ENCODE assay signal across 23 cellular contexts in genomic region chr2:159786938-159787337, GRCh38. TPM values are rescaled to one million over a fixed set of nuclear protein-coding genes. Genes with fewer than 3 reads are reported as not detected.
DNase-seq lines count a peak whose midpoint lies in the region; ATAC-seq and TF ChIP-seq lines count a peak whose summit lies in the region.
"Had no signal": no experiment of that assay in that cellular context is flagged by ENCODE, and none has a peak within 500 bp of the region (broad histone marks: within the 10 kb centered on the region; RNA-seq: fewer than 3 reads in every experiment).

No MANE protein-coding gene starts in this region.

- peak; percentile 73 for DNase-seq in GM23338 (ENCODE audit: low spot score)
- no peak for DNase-seq in WTC11 (ENCODE audit: low spot score)
- no peak for DNase-seq in SHP77 (lab: John Stamatoyannopoulos, UW)
- no peak for DNase-seq in GM13977 (ENCODE audit: low spot score)
- no peak for DNase-seq in NCI-H82 treated with DMSO at 0.1 percent for 48 hours (lab: John Stamatoyannopoulos, UW; ENCODE audit: unreplicated experiment)
- DNase-seq: 8988T; ACHN; AML-193; BE2C; CD4-positive, alpha-beta T cell; CD8-positive, alpha-beta memory T cell; DMS 273 treated with DMSO at 0.1 percent for 48 hours; DMS79; EL; GF-D8; GM23248; H7; HCEC 1CT had no signal

- in situ Hi-C loops in GM13977 (cut with MboI; ENCODE audit: low pct_unique_long_range_greater_than_20kb, low sequenced_read_pairs, unreplicated experiment), result no loop called here

- H3K4me1 ChIP-seq in GM23338 (ENCODE audit: insufficient read depth), result peaks cover 19% of the 10 kb centered on the region
- peaks cover 8% of the 10 kb centered on the region for H3K4me1 ChIP-seq in iPS-18a (ENCODE audit: control insufficient read depth, low read depth, low read length)
- H3K4me1 ChIP-seq: A549, BE2C had no signal

- H3K27me3 Mint-ChIP-seq in GM23338 (ENCODE audit: insufficient read depth, low read depth, poor library complexity) (no peaks in the 10 kb centered on the region), WTC11 (ENCODE audit: low read depth) (no peaks in the 10 kb centered on the region)
- H3K27me3 Mint-ChIP-seq: CD4-positive, alpha-beta T cell had no signal

- no peak overlapping the region for H3K4me3 ChIP-seq in GM23338
- peak overlapping the region; percentile 17 for H3K4me3 ChIP-seq in iPS-18a (ENCODE audit: low read length)
- H3K4me3 ChIP-seq: A549; BLaER1 treated with 17β-estradiol and CSF1 and Interleukin-3, amounts not matched to agents 10 nM and 100 nM; GM23248 had no signal

- CTCF ChIA-PET in WTC11 (lab: Charles Lee), result interaction anchor here (1.5 kb wide), 1 partner anchor 31 kb away, joined by 4 read pairs; no protein-coding TSS in a partner anchor

- no peaks in the 10 kb centered on the region for H4K20me1 ChIP-seq in GM23338 (replicated peaks; ENCODE audit: insufficient read depth)
- H4K20me1 ChIP-seq: BLaER1 treated with 17β-estradiol and CSF1 and Interleukin-3, amounts not matched to agents 10 nM and 100 nM had no signal

- H3K79me2 ChIP-seq in GM23338 (replicated peaks; ENCODE audit: insufficient read depth), result no peaks in the 10 kb centered on the region

- ATAC-seq in GM23338, result peak; percentile 67
- ATAC-seq in WTC11, result peak; percentile 70
- no peak for ATAC-seq in GM21367 (IDR thresholded peaks at IDR 0.05; ENCODE audit: unreplicated experiment)
- ATAC-seq: A549 had no signal

- H3K9me3 Mint-ChIP-seq in GM23338 (no peaks in the 10 kb centered on the region), WTC11 (no peaks in the 10 kb centered on the region)
- H3K9me3 Mint-ChIP-seq: CD14-positive monocyte; CD4-positive, alpha-beta T cell; CD8-positive, alpha-beta memory T cell had no signal

- H3K4me3 Mint-ChIP-seq in GM23338 (no peak overlapping the region), WTC11 (no peak overlapping the region)
- H3K4me3 Mint-ChIP-seq: CD14-positive monocyte; CD4-positive, alpha-beta T cell; CD8-positive, alpha-beta memory T cell had no signal

- H3F3A ChIP-seq in GM23338 (replicated peaks; ENCODE audit: low read depth), result no peaks in the 10 kb centered on the region

- H3K27ac Mint-ChIP-seq in GM23338 (peak overlapping the region; percentile 65; the same call in 1 of the 2 replicates), WTC11 (peak overlapping the region; percentile 71; the same call in 1 of the 2 replicates)
- H3K27ac Mint-ChIP-seq: CD4-positive, alpha-beta T cell; CD8-positive, alpha-beta memory T cell had no signal

- no peak for TF ChIP-seq CTCF in GM23338 (conservative IDR thresholded peaks at IDR 0.05; ENCODE audit: low read depth in 2 of 2)
- no peak for TF ChIP-seq CTCF in WTC11 (IDR thresholded peaks at IDR 0.05)
- TF ChIP-seq CTCF in GM13977 (IDR thresholded peaks at IDR 0.05; ENCODE audit: extremely low read depth, insufficient read depth, missing control alignments), result no peak

- H3K9ac ChIP-seq in iPS-18a (ENCODE audit: low read length), result no peak overlapping the region
- H3K9ac ChIP-seq: BLaER1 treated with 17β-estradiol and CSF1 and Interleukin-3, amounts not matched to agents 10 nM and 100 nM; GM23248 had no signal

- H3K27ac ChIP-seq in GM23338 (ENCODE audit: low read depth) (peak overlapping the region; percentile 34; the same call in 1 of the 2 replicates), iPS-18a (ENCODE audit: low read length) (no peak overlapping the region)
- H3K27ac ChIP-seq: A549; BLaER1 treated with 17β-estradiol and CSF1 and Interleukin-3, amounts not matched to agents 10 nM and 100 nM; GM23248 had no signal

- H2AFZ ChIP-seq in GM23338, result no peak overlapping the region
- H2AFZ ChIP-seq: GM23248 had no signal

- H3K36me3 Mint-ChIP-seq in GM23338 (ENCODE audit: low read depth) (no peaks in the 10 kb centered on the region), WTC11 (no peaks in the 10 kb centered on the region)

- H3K4me2 ChIP-seq in GM23338, result peak overlapping the region; percentile 45
- H3K4me2 ChIP-seq: A549; BLaER1 treated with 17β-estradiol and CSF1 and Interleukin-3, amounts not matched to agents 10 nM and 100 nM had no signal

- no peaks in the 10 kb centered on the region for H3K27me3 ChIP-seq in GM23338 (ENCODE audit: insufficient read depth)
- no peaks in the 10 kb centered on the region for H3K27me3 ChIP-seq in iPS-18a (ENCODE audit: control insufficient read depth, insufficient read depth, low read length)
- H3K27me3 ChIP-seq: BE2C; BLaER1 treated with 17β-estradiol and CSF1 and Interleukin-3, amounts not matched to agents 10 nM and 100 nM had no signal

- H3K4me1 Mint-ChIP-seq in GM23338 (peaks cover 30% of the 10 kb centered on the region), WTC11 (peaks cover 36% of the 10 kb centered on the region)

- no peaks in the 10 kb centered on the region for H3K9me2 ChIP-seq in GM23338 (ENCODE audit: insufficient read depth)

- POLR2A ChIA-PET in WTC11 (lab: Charles Lee), result no interaction called here

- no peaks in the 10 kb centered on the region for H3K9me3 ChIP-seq in iPS-18a (ENCODE audit: control insufficient read depth, low read depth, low read length)
- H3K9me3 ChIP-seq: A549; BE2C; BLaER1 treated with 17β-estradiol and CSF1 and Interleukin-3, amounts not matched to agents 10 nM and 100 nM had no signal

- H3K36me3 ChIP-seq in GM23338 (ENCODE audit: insufficient read depth), result no peaks in the 10 kb centered on the region
- H3K36me3 ChIP-seq in iPS-18a (ENCODE audit: control insufficient read depth, low read depth, low read length), result no peaks in the 10 kb centered on the region
- H3K36me3 ChIP-seq: BE2C; BLaER1 treated with 17β-estradiol and CSF1 and Interleukin-3, amounts not matched to agents 10 nM and 100 nM had no signal

TF ChIP-seq in GM23338, 12 proteins besides CTCF, POLR2A, EP300 and RAD21:
- TF ChIP-seq JUNB (IDR thresholded peaks at IDR 0.05; ENCODE audit: unreplicated experiment) (no peak), NANOG (IDR thresholded peaks at IDR 0.05; ENCODE audit: borderline replicate concordance) (peak; percentile 90)

TF ChIP-seq in WTC11, 78 proteins besides CTCF, POLR2A, EP300 and RAD21:
- TF ChIP-seq ZNF671 (CRISPR knock-in tag; IDR thresholded peaks at IDR 0.05) (0 out of 2 replicates have a peak, but pooled peaks have one; percentile 22), GABPB1 (CRISPR knock-in tag; IDR thresholded peaks at IDR 0.05) (no peak)
TF ChIP-seq in WTC11: peak in this region for 1.

RNA-seq across cellular contexts. Expression of gene CD302, which starts 11.1 kb away (rescaled TPM):
- total RNA-seq in GM23338 (2014; rRNA removed; shearing (Covaris generic)), result 1.9 and 2.4 TPM in 2 replicates
- polyA plus RNA-seq in GM23338 (2016; fragmentation: Nextera tagmentation; extraction: Ambion mirVana), result 1.4 and 1.6 TPM in 2 replicates
- 1.4 to 2.5 TPM (median 1.8 TPM) in 3 replicates for total RNA-seq in WTC11 (2021)
